18 cellular contexts compared by ENCODE assay signal in the genomic region with DNA sequence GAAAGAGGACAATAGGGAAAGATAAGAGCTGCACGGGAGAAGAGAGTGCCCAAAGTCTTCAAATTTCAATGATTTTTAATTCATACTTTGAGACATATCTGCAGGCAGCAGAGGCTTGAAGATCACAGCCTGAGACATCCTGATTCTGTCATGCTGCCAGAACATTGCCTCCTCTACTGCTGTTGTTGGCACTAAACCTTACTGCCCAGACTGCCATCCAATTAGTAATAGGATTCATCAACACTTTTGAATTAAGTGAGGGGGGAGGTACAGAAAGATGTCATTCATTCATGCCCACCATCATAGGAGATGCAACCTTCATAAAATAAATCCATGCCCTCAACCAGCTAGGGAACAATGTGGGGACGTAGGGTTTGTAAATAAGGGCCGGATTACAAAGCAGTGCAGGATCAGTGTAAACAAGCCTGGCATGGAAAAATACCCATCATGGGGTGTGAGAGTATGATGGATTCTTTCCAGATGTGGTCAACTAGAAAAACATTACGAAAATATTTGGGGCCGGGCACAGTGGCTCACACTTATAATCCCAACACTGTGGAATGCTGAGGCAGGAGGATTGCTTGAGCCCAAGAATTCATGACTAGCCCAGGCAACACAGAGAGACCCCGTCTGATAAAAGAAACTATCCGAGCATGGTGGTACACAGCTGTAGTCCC.
DNase-seq lines count a peak whose midpoint lies in the region; ATAC-seq and TF ChIP-seq lines count a peak whose summit lies in the region.
"Had no signal": no experiment of that assay in that cellular context is flagged by ENCODE, and none has a peak within 500 bp of the region (broad histone marks: within the 10 kb centered on the region; RNA-seq: fewer than 3 reads in every experiment).

No MANE protein-coding gene starts in this region.

- no peak overlapping the region for H2AFZ ChIP-seq in GM23338

- H3K27ac ChIP-seq in GM23338 (ENCODE audit: low read depth) (no peak overlapping the region), SJSA1 (peak overlapping the region; percentile 93)
- H3K27ac ChIP-seq: left lung had no signal

- H4K20me1 ChIP-seq in GM23338 (replicated peaks; ENCODE audit: insufficient read depth) = no peaks in the 10 kb centered on the region

- peaks cover 9% of the 10 kb centered on the region; the same call in 1 of the 2 replicates for H3K9me2 ChIP-seq in GM23338 (ENCODE audit: insufficient read depth)

- 0 out of 2 replicates have a peak overlapping the region, but pooled peaks have one; percentile 61 for H3K4me2 ChIP-seq in GM23338

- no peaks in the 10 kb centered on the region for H3K36me3 Mint-ChIP-seq in GM23338 (ENCODE audit: low read depth)
- H3K36me3 Mint-ChIP-seq in progenitor cell of endocrine pancreas (ENCODE audit: insufficient read depth) = no peaks in the 10 kb centered on the region
- H3K36me3 Mint-ChIP-seq: CD8-positive, alpha-beta T cell; natural killer cell treated with Interleukin-12 subunit alpha and Interleukin-12 subunit beta and Interleukin-15 and Interleukin-18, amount 100 ng/mL, for 72 hours; stimulated activated effector memory CD8-positive, alpha-beta T cell treated with anti-CD3 and anti-CD28 coated beads, Interleukin-12 subunit alpha, Interleukin-12 subunit beta, amount 100 ng/mL, for 72 hours had no signal

- H3K27me3 ChIP-seq in GM23338 (ENCODE audit: insufficient read depth) (no peaks in the 10 kb centered on the region), SJSA1 (replicated peaks) (no peaks in the 10 kb centered on the region)
- H3K27me3 ChIP-seq: left lung had no signal

- H3K4me1 ChIP-seq in GM23338 (ENCODE audit: insufficient read depth) = peaks cover 41% of the 10 kb centered on the region
- peaks cover 65% of the 10 kb centered on the region for H3K4me1 ChIP-seq in SJSA1 (replicated peaks)
- H3K4me1 ChIP-seq: left lung had no signal

- TF ChIP-seq CTCF in GM23338 (conservative IDR thresholded peaks at IDR 0.05; ENCODE audit: low read depth in 2 of 2) = no peak
- no peak for TF ChIP-seq CTCF in progenitor cell of endocrine pancreas (IDR thresholded peaks at IDR 0.05; ENCODE audit: unreplicated experiment)

- H3K4me1 Mint-ChIP-seq in GM23338 (peaks cover 37% of the 10 kb centered on the region), progenitor cell of endocrine pancreas (ENCODE audit: low read depth) (peaks cover 28% of the 10 kb centered on the region)

- H3K27ac Mint-ChIP-seq in GM23338 (no peak overlapping the region), progenitor cell of endocrine pancreas (no peak overlapping the region)
- H3K27ac Mint-ChIP-seq: activated CD8-positive, alpha-beta T cell treated with anti-CD3 and anti-CD28 coated beads for 36 hours; activated T-helper 2 cell treated with anti-CD3 and anti-CD28 coated beads, Interferon-gamma antibody, Interleukin-2, Interleukin-4, amounts not matched to agents 10 μg/mL and 5 μg/mL and 100 μg/mL, durations not matched to agents 14 hours and 24 hours and 36 hours; CD8-positive, alpha-beta T cell; natural killer cell treated with Interleukin-12 subunit alpha and Interleukin-12 subunit beta and Interleukin-15 and Interleukin-18, amount 100 ng/mL, for 72 hours; stimulated activated effector memory CD8-positive, alpha-beta T cell treated with anti-CD3 and anti-CD28 coated beads, Interleukin-12 subunit alpha, Interleukin-12 subunit beta, amount 100 ng/mL, for 72 hours had no signal

- H3K27me3 Mint-ChIP-seq in GM23338 (ENCODE audit: insufficient read depth, low read depth, poor library complexity) = peaks cover 5% of the 10 kb centered on the region
- no peaks in the 10 kb centered on the region for H3K27me3 Mint-ChIP-seq in progenitor cell of endocrine pancreas

- ATAC-seq in GM23338 (no peak), GM18517 (IDR thresholded peaks at IDR 0.05; ENCODE audit: unreplicated experiment) (no peak)
- ATAC-seq: activated CD8-positive, alpha-beta T cell treated with anti-CD3 and anti-CD28 coated beads for 36 hours; CD8-positive, alpha-beta T cell; HCT116; left lung; natural killer cell treated with Interleukin-12 subunit alpha and Interleukin-12 subunit beta and Interleukin-15 and Interleukin-18, amount 100 ng/mL, for 72 hours; right cardiac atrium; stimulated activated effector memory CD8-positive, alpha-beta T cell treated with anti-CD3 and anti-CD28 coated beads, Interleukin-12 subunit alpha, Interleukin-12 subunit beta, amount 100 ng/mL, for 72 hours had no signal

- peaks cover 7% of the 10 kb centered on the region; the same call in 1 of the 2 replicates for H3K9me3 ChIP-seq in SJSA1 (replicated peaks)
- H3K9me3 ChIP-seq: left lung had no signal

- no peaks in the 10 kb centered on the region for H3K79me2 ChIP-seq in GM23338 (replicated peaks; ENCODE audit: insufficient read depth)

- no peaks in the 10 kb centered on the region for H3F3A ChIP-seq in GM23338 (replicated peaks; ENCODE audit: low read depth)

- no peaks in the 10 kb centered on the region for H3K9me3 Mint-ChIP-seq in GM23338
- H3K9me3 Mint-ChIP-seq in progenitor cell of endocrine pancreas (ENCODE audit: low read depth) = no peaks in the 10 kb centered on the region
- H3K9me3 Mint-ChIP-seq: activated CD8-positive, alpha-beta T cell treated with anti-CD3 and anti-CD28 coated beads for 36 hours; activated T-helper 2 cell treated with anti-CD3 and anti-CD28 coated beads, Interferon-gamma antibody, Interleukin-2, Interleukin-4, amounts not matched to agents 10 μg/mL and 5 μg/mL and 100 μg/mL, durations not matched to agents 14 hours and 24 hours and 36 hours; CD8-positive, alpha-beta T cell; natural killer cell treated with Interleukin-12 subunit alpha and Interleukin-12 subunit beta and Interleukin-15 and Interleukin-18, amount 100 ng/mL, for 72 hours; stimulated activated effector memory CD8-positive, alpha-beta T cell treated with anti-CD3 and anti-CD28 coated beads, Interleukin-12 subunit alpha, Interleukin-12 subunit beta, amount 100 ng/mL, for 72 hours had no signal

- H3K4me3 ChIP-seq in GM23338 = no peak overlapping the region
- no peak overlapping the region for H3K4me3 ChIP-seq in SJSA1
- H3K4me3 ChIP-seq: left lung had no signal

- H3K4me3 Mint-ChIP-seq in GM23338 = no peak overlapping the region
- no peak overlapping the region for H3K4me3 Mint-ChIP-seq in progenitor cell of endocrine pancreas (ENCODE audit: low read depth)
- H3K4me3 Mint-ChIP-seq: activated CD8-positive, alpha-beta T cell treated with anti-CD3 and anti-CD28 coated beads for 36 hours; CD8-positive, alpha-beta T cell; natural killer cell treated with Interleukin-12 subunit alpha and Interleukin-12 subunit beta and Interleukin-15 and Interleukin-18, amount 100 ng/mL, for 72 hours; stimulated activated effector memory CD8-positive, alpha-beta T cell treated with anti-CD3 and anti-CD28 coated beads, Interleukin-12 subunit alpha, Interleukin-12 subunit beta, amount 100 ng/mL, for 72 hours had no signal

- DNase-seq in GM23338 (ENCODE audit: low spot score) (no peak), SJSA1 (ENCODE audit: low read depth in 1 of 2, low spot score in 2 of 2) (peak; percentile 88 to 95), fibroblast of gingiva (ENCODE audit: low read depth) (peak; percentile 86), stromal cell of bone marrow (ENCODE audit: low read depth) (peak; percentile 48), hepatic stellate cell (ENCODE audit: low spot score) (no peak), OCI-M2 (lab: John Stamatoyannopoulos, UW; ENCODE audit: unreplicated experiment) (no peak), progenitor cell of endocrine pancreas (ENCODE audit: low spot score, unreplicated experiment) (no peak)
- DNase-seq: activated CD8-positive, alpha-beta T cell treated with anti-CD3 and anti-CD28 coated beads for 36 hours; CD8-positive, alpha-beta T cell; left lung; NCI-H2081; right cardiac atrium; stimulated activated CD4-positive, alpha-beta T cell treated with anti-CD3 and anti-CD28 coated beads, Interleukin-4, amount 100 ng/mL, for 1 hour had no signal

- H3K36me3 ChIP-seq in GM23338 (ENCODE audit: insufficient read depth) (no peaks in the 10 kb centered on the region), SJSA1 (no peaks in the 10 kb centered on the region)
- H3K36me3 ChIP-seq: left lung had no signal

TF ChIP-seq in GM23338, 12 proteins besides CTCF, POLR2A, EP300 and RAD21 (continues in another document):
- no peak for TF ChIP-seq ZNF331 (CRISPR knock-in tag; IDR thresholded peaks at IDR 0.05; ENCODE audit: low read depth)
- TF ChIP-seq STAT1 (IDR thresholded peaks at IDR 0.05; ENCODE audit: unreplicated experiment) = no peak
- no peak for TF ChIP-seq ZNF114 (CRISPR knock-in tag; IDR thresholded peaks at IDR 0.05)
- TF ChIP-seq, protein P1, sequence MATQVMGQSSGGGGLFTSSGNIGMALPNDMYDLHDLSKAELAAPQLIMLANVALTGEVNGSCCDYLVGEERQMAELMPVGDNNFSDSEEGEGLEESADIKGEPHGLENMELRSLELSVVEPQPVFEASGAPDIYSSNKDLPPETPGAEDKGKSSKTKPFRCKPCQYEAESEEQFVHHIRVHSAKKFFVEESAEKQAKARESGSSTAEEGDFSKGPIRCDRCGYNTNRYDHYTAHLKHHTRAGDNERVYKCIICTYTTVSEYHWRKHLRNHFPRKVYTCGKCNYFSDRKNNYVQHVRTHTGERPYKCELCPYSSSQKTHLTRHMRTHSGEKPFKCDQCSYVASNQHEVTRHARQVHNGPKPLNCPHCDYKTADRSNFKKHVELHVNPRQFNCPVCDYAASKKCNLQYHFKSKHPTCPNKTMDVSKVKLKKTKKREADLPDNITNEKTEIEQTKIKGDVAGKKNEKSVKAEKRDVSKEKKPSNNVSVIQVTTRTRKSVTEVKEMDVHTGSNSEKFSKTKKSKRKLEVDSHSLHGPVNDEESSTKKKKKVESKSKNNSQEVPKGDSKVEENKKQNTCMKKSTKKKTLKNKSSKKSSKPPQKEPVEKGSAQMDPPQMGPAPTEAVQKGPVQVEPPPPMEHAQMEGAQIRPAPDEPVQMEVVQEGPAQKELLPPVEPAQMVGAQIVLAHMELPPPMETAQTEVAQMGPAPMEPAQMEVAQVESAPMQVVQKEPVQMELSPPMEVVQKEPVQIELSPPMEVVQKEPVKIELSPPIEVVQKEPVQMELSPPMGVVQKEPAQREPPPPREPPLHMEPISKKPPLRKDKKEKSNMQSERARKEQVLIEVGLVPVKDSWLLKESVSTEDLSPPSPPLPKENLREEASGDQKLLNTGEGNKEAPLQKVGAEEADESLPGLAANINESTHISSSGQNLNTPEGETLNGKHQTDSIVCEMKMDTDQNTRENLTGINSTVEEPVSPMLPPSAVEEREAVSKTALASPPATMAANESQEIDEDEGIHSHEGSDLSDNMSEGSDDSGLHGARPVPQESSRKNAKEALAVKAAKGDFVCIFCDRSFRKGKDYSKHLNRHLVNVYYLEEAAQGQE (IDR thresholded peaks at IDR 0.05; ENCODE audit: unreplicated experiment) = no peak
- no peak for TF ChIP-seq CREB1 (CRISPR knock-in tag; IDR thresholded peaks at IDR 0.05; ENCODE audit: low read depth)

Comparison
In these comparisons a context has a peak if more than half of its experiments do, and no peak if none do; other contexts are left out.
1. DNase-seq: peak in SJSA1 (2 of 2), fibroblast of gingiva (single experiment) and stromal cell of bone marrow (single experiment); none in GM23338 (single experiment), hepatic stellate cell (single experiment), OCI-M2 (single experiment) and progenitor cell of endocrine pancreas (single experiment).